8 cellular contexts compared by ENCODE assay signal in genomic region chr19:41135390-41136384, GRCh38. TPM values are rescaled to one million over a fixed set of nuclear protein-coding genes. Genes with fewer than 3 reads are reported as not detected.
DNase-seq lines count a peak whose midpoint lies in the region; ATAC-seq and TF ChIP-seq lines count a peak whose summit lies in the region.
"Not testable (repeated sequence)": the region's sequence is repeated elsewhere in the genome, so short reads cannot be mapped to it uniquely, and the experiment has no call there.

No MANE protein-coding gene starts in this region.

- intact Hi-C loops in activated CD4-positive, alpha-beta memory T cell treated with anti-CD3 and anti-CD28 coated beads for 36 hours (cut with micrococcal nuclease); body of pancreas (cut with DNase I); posterior cingulate gyrus (cut with DNase I): not testable (repeated sequence)

- not testable (repeated sequence) for H3K9me3 Mint-ChIP-seq in activated CD4-positive, alpha-beta memory T cell treated with anti-CD3 and anti-CD28 coated beads for 36 hours; stimulated activated naive CD8-positive, alpha-beta T cell treated with anti-CD3 and anti-CD28 coated beads, Interleukin-15, Interleukin-2, amounts not matched to agents 100 ng/mL and 50 ng/mL, for 24 hours

- DNase-seq in DMS114 treated with DMSO at 0.1 percent for 48 hours (lab: John Stamatoyannopoulos, UW; ENCODE audit: unreplicated experiment) (peak; percentile 15), MG63 (peak; percentile 67), body of pancreas (peak; percentile 37 to 73 (median 48)), fibroblast of the aortic adventitia (ENCODE audit: low read depth) (peak; percentile 32), left lobe of liver (ENCODE audit: low spot score) (peak; percentile 56), posterior cingulate gyrus (peak in 9 of 10 donors; percentile 19 to 92 (median 39))
- DNase-seq in activated CD4-positive, alpha-beta memory T cell treated with anti-CD3 and anti-CD28 coated beads for 36 hours, result peak; percentile 55

- H3K4me3 ChIP-seq in MG63, result peak overlapping the region; percentile 35
- H3K4me3 ChIP-seq in body of pancreas, result peak overlapping the region in 1 of 2 donors; percentile 20
- peak overlapping the region; percentile 41 for H3K4me3 ChIP-seq in fibroblast of the aortic adventitia (ENCODE audit: low read depth, low read length)

- not testable (repeated sequence) for H3K9me3 ChIP-seq in MG63, body of pancreas

- not testable (repeated sequence) for H3K36me3 Mint-ChIP-seq in activated CD4-positive, alpha-beta memory T cell treated with anti-CD3 and anti-CD28 coated beads for 36 hours; stimulated activated naive CD8-positive, alpha-beta T cell treated with anti-CD3 and anti-CD28 coated beads, Interleukin-15, Interleukin-2, amounts not matched to agents 100 ng/mL and 50 ng/mL, for 24 hours (ENCODE audit: low read depth)

- not testable (repeated sequence) for H3K4me1 ChIP-seq in body of pancreas

- TF ChIP-seq POLR2A in body of pancreas (IDR thresholded peaks at IDR 0.05), result not testable (repeated sequence)

- not testable (repeated sequence) for H3K36me3 ChIP-seq in MG63; body of pancreas (replicated peaks in 1 of 2; ENCODE audit: insufficient read depth in 1 of 2, low read depth in 2 of 2)

- CTCF ChIA-PET in activated CD4-positive, alpha-beta memory T cell treated with anti-CD3 and anti-CD28 coated beads for 36 hours (lab: Charles Lee), result interaction anchor here (0.7 kb wide), 1 partner anchor 578 kb away, joined by 3 read pairs; no protein-coding TSS in a partner anchor

- ATAC-seq in body of pancreas (peak; percentile 94), left lobe of liver (peak; percentile 86)

- WGBS in body of pancreas, 2 donors, result 7 to 9% methylated on average over 22 to 69 of the region's 76 CpGs

- peak in 1 of 7 experiments; percentile 13 for TF ChIP-seq CTCF in body of pancreas (IDR thresholded peaks at IDR 0.05)
- not testable (repeated sequence) for TF ChIP-seq CTCF in fibroblast of the aortic adventitia (IDR thresholded peaks at IDR 0.05; ENCODE audit: insufficient read depth, low read length)

- peak overlapping the region; percentile 85 for H3K27ac Mint-ChIP-seq in activated CD4-positive, alpha-beta memory T cell treated with anti-CD3 and anti-CD28 coated beads for 36 hours
- not testable (repeated sequence) for H3K27ac Mint-ChIP-seq in stimulated activated naive CD8-positive, alpha-beta T cell treated with anti-CD3 and anti-CD28 coated beads, Interleukin-15, Interleukin-2, amounts not matched to agents 100 ng/mL and 50 ng/mL, for 24 hours

- H3K27me3 ChIP-seq in MG63, body of pancreas: not testable (repeated sequence)

- H3K27ac ChIP-seq in body of pancreas, result peak overlapping the region in 2 of 4 donors; percentile 36 to 65

- H3K4me1 Mint-ChIP-seq in activated CD4-positive, alpha-beta memory T cell treated with anti-CD3 and anti-CD28 coated beads for 36 hours (ENCODE audit: low read depth), result not testable (repeated sequence)
- H3K4me1 Mint-ChIP-seq in stimulated activated naive CD8-positive, alpha-beta T cell treated with anti-CD3 and anti-CD28 coated beads, Interleukin-15, Interleukin-2, amounts not matched to agents 100 ng/mL and 50 ng/mL, for 24 hours (ENCODE audit: low read depth), result peaks cover 11% of the 10 kb centered on the region

- peak overlapping the region; percentile 87 for H3K4me3 Mint-ChIP-seq in activated CD4-positive, alpha-beta memory T cell treated with anti-CD3 and anti-CD28 coated beads for 36 hours
- peak overlapping the region; percentile 83 for H3K4me3 Mint-ChIP-seq in stimulated activated naive CD8-positive, alpha-beta T cell treated with anti-CD3 and anti-CD28 coated beads, Interleukin-15, Interleukin-2, amounts not matched to agents 100 ng/mL and 50 ng/mL, for 24 hours

- H3K27me3 Mint-ChIP-seq in activated CD4-positive, alpha-beta memory T cell treated with anti-CD3 and anti-CD28 coated beads for 36 hours; stimulated activated naive CD8-positive, alpha-beta T cell treated with anti-CD3 and anti-CD28 coated beads, Interleukin-15, Interleukin-2, amounts not matched to agents 100 ng/mL and 50 ng/mL, for 24 hours: not testable (repeated sequence)

- POLR2A ChIA-PET in activated CD4-positive, alpha-beta memory T cell treated with anti-CD3 and anti-CD28 coated beads for 36 hours (lab: Charles Lee), result interaction anchor here (0.6 kb wide), 1 partner anchor 324 kb away, joined by 3 read pairs; no protein-coding TSS in a partner anchor

RNA-seq across cellular contexts. Expression of gene CYP2F1, which starts 21.5 kb away (rescaled TPM):
- not detected in 2 replicates for total RNA-seq in MG63 (2014; rRNA removed; shearing (Covaris generic); ENCODE audit: low replicate concordance)
- total RNA-seq in activated CD4-positive, alpha-beta memory T cell treated with anti-CD3 and anti-CD28 coated beads for 36 hours, result not detected
- not detected for total RNA-seq in body of pancreas
- not detected in 2 replicates for total RNA-seq in fibroblast of the aortic adventitia (ENCODE audit: low replicate concordance)
- not detected for total RNA-seq in left lobe of liver

RNA-seq across cellular contexts. Expression of gene CYP2A13, which starts 47.4 kb away (rescaled TPM):
- not detected in 2 replicates for total RNA-seq in MG63 (2014; rRNA removed; shearing (Covaris generic); ENCODE audit: low replicate concordance)
- total RNA-seq in activated CD4-positive, alpha-beta memory T cell treated with anti-CD3 and anti-CD28 coated beads for 36 hours, result not detected
- total RNA-seq in body of pancreas (not detected), fibroblast of the aortic adventitia (ENCODE audit: low replicate concordance) (not detected in 2 replicates), left lobe of liver (1.4 TPM)

RNA-seq across cellular contexts. Expression of gene CYP2S1, which starts 57.3 kb away (rescaled TPM):
- total RNA-seq in MG63 (2014; rRNA removed; shearing (Covaris generic); ENCODE audit: low replicate concordance), result 3.9 and 5.0 TPM in 2 replicates
- under 1 TPM; 0.75 to 0.76 TPM for total RNA-seq in activated CD4-positive, alpha-beta memory T cell treated with anti-CD3 and anti-CD28 coated beads for 36 hours
- total RNA-seq in body of pancreas (1 to 10 TPM in 1 of 2 donors, not detected in 1; 6.7 TPM), fibroblast of the aortic adventitia (ENCODE audit: low replicate concordance) (0.45 TPM in 1 of 2 replicates, not detected in the other), left lobe of liver (2.1 TPM)

Comparison
In these comparisons a context has a peak if more than half of its experiments do, and no peak if none do; other contexts are left out.
1. DNase-seq: peak in every context shown above with its lines; median percentile 67 in MG63; 56 in left lobe of liver; 55 in activated CD4-positive, alpha-beta memory T cell treated with anti-CD3 and anti-CD28 coated beads for 36 hours; 48 in body of pancreas; 39 in posterior cingulate gyrus; 32 in fibroblast of the aortic adventitia; 15 in DMS114 treated with DMSO at 0.1 percent for 48 hours.